ENCODE assay signal across 13 cellular contexts in genomic region chr2:211766689-211767088, GRCh38.
DNase-seq lines count a peak whose midpoint lies in the region; ATAC-seq, FAIRE-seq and TF ChIP-seq lines count a peak whose summit lies in the region.
"Had no signal": no experiment of that assay in that cellular context is flagged by ENCODE, and none has a peak within 500 bp of the region (broad histone marks: within the 10 kb centered on the region; RNA-seq: fewer than 3 reads in every experiment).

No MANE protein-coding gene starts in this region.

- TF ChIP-seq CTCF in DND-41 (IDR thresholded peaks at IDR 0.05; ENCODE audit: borderline replicate concordance, extremely low read depth, low read length, poor library complexity, severe bottlenecking) (no peak), pancreas (IDR thresholded peaks at IDR 0.05) (no peak)

- H3K27me3 ChIP-seq in DND-41 (ENCODE audit: insufficient read depth, low read length, poor library complexity), result no peaks in the 10 kb centered on the region
- H3K27me3 ChIP-seq in pancreas, result no peaks in the 10 kb centered on the region
- H3K27me3 ChIP-seq: brain microvascular endothelial cell, vagina had no signal

- ATAC-seq in DND-41 (ENCODE audit: insufficient read depth, low read depth), result no peak
- peak; percentile 93 for ATAC-seq in esophagus mucosa
- peak; percentile 53 to 99 (median 96) for ATAC-seq in pancreas

- no peaks in the 10 kb centered on the region for H3K79me2 ChIP-seq in DND-41 (ENCODE audit: insufficient read depth, low read length)

- no peaks in the 10 kb centered on the region for H3K27me3 Mint-ChIP-seq in activated naive CD4-positive, alpha-beta T cell treated with anti-CD3 and anti-CD28 coated beads for 36 hours (ENCODE audit: low read depth)

- no peaks in the 10 kb centered on the region for H3K36me3 Mint-ChIP-seq in activated naive CD4-positive, alpha-beta T cell treated with anti-CD3 and anti-CD28 coated beads for 36 hours (ENCODE audit: low read depth)

- H3K27ac ChIP-seq in DND-41 (ENCODE audit: low read length) (no peak overlapping the region), pancreas (no peak overlapping the region)
- H3K27ac ChIP-seq: brain microvascular endothelial cell, GM23248, vagina had no signal

- H4K20me1 ChIP-seq in DND-41 (ENCODE audit: insufficient read depth, low read length), result no peaks in the 10 kb centered on the region

- intact Hi-C loops in pancreas (cut with DNase I), result no loop called here
- intact Hi-C loops in activated naive CD4-positive, alpha-beta T cell treated with anti-CD3 and anti-CD28 coated beads for 36 hours (cut with micrococcal nuclease), result no loop called here

- DNase-seq in DND-41, result no peak
- DNase-seq in NCI-H510A (lab: John Stamatoyannopoulos, UW), result peak; percentile 82
- DNase-seq in pancreas, result peak in 4 of 6 donors; percentile 17 to 74 (median 62)
- DNase-seq in activated naive CD4-positive, alpha-beta T cell treated with anti-CD3 and anti-CD28 coated beads for 36 hours, result no peak
- DNase-seq in activated CD4-positive, alpha-beta T cell treated with anti-CD3 and anti-CD28 coated beads for 1 hour, result no peak
- no peak for DNase-seq in activated effector memory CD4-positive, alpha-beta T cell treated with Interleukin-2 at 50 U/mL for 16 hours
- DNase-seq in RPMI8226, result no peak
- DNase-seq: activated CD4-positive, alpha-beta T cell treated with anti-CD3 and anti-CD28 coated beads, Interleukin-2, amount 50 U/mL, for 48 hours; brain microvascular endothelial cell; GM23248; NCI-H2171 treated with DMSO at 0.1 percent for 48 hours had no signal

- H3K9me3 ChIP-seq in DND-41 (ENCODE audit: insufficient read depth, low read length, severe bottlenecking) (no peaks in the 10 kb centered on the region), pancreas (no peaks in the 10 kb centered on the region)
- H3K9me3 ChIP-seq: vagina had no signal

- CTCF ChIA-PET in activated naive CD4-positive, alpha-beta T cell treated with anti-CD3 and anti-CD28 coated beads for 36 hours (lab: Charles Lee), result no interaction called here

- H3K4me2 ChIP-seq in DND-41 (ENCODE audit: insufficient read depth, low read length), result peak overlapping the region; percentile 27; the same call in 1 of the 2 replicates

- H3K4me3 Mint-ChIP-seq in activated naive CD4-positive, alpha-beta T cell treated with anti-CD3 and anti-CD28 coated beads for 36 hours, result no peak overlapping the region

- peaks cover 16% of the 10 kb centered on the region for H3K4me1 ChIP-seq in DND-41 (ENCODE audit: insufficient read depth, low read length)
- H3K4me1 ChIP-seq in pancreas, result peaks cover 0 to 9% (median 4%) of the 10 kb centered on the region in 3 donors
- H3K4me1 ChIP-seq: vagina had no signal

- H3K27ac Mint-ChIP-seq in activated naive CD4-positive, alpha-beta T cell treated with anti-CD3 and anti-CD28 coated beads for 36 hours, result no peak overlapping the region

- H3K9me3 Mint-ChIP-seq in activated naive CD4-positive, alpha-beta T cell treated with anti-CD3 and anti-CD28 coated beads for 36 hours, result no peaks in the 10 kb centered on the region

- H3K4me1 Mint-ChIP-seq in activated naive CD4-positive, alpha-beta T cell treated with anti-CD3 and anti-CD28 coated beads for 36 hours (ENCODE audit: low read depth), result no peaks in the 10 kb centered on the region

- 18 to 19% methylated on average over 5 of the region's 5 CpGs for WGBS in pancreas, 2 donors

- no peak overlapping the region for H2AFZ ChIP-seq in DND-41 (ENCODE audit: low read depth, low read length)
- H2AFZ ChIP-seq: GM23248 had no signal

- H3K4me3 ChIP-seq in DND-41 (ENCODE audit: low read depth in 1 of 2, low read length in 2 of 2), result no peak overlapping the region
- peak overlapping the region in 1 of 4 donors; percentile 17 for H3K4me3 ChIP-seq in pancreas
- H3K4me3 ChIP-seq: GM23248, vagina had no signal

- no peak for FAIRE-seq in pancreas (lab: Jason Lieb, UNC)

- H3K9ac ChIP-seq in DND-41 (ENCODE audit: low read depth, low read length), result no peak overlapping the region
- H3K9ac ChIP-seq: GM23248 had no signal

- H3K36me3 ChIP-seq in DND-41 (ENCODE audit: insufficient read depth, low read length) (no peaks in the 10 kb centered on the region), pancreas (no peaks in the 10 kb centered on the region)
- H3K36me3 ChIP-seq: brain microvascular endothelial cell, vagina had no signal

Comparison
In these comparisons a context has a peak if more than half of its experiments do, and no peak if none do; other contexts are left out.
1. DNase-seq: peak in NCI-H510A (single experiment) and pancreas (4 of 6); none in DND-41 (single experiment), activated naive CD4-positive, alpha-beta T cell treated with anti-CD3 and anti-CD28 coated beads for 36 hours (single experiment), activated CD4-positive, alpha-beta T cell treated with anti-CD3 and anti-CD28 coated beads for 1 hour (single experiment), activated effector memory CD4-positive, alpha-beta T cell treated with Interleukin-2 at 50 U/mL for 16 hours (single experiment) and RPMI8226 (single experiment).